Comparison of ENCODE assay signal across 8 cellular contexts in the genomic region with DNA sequence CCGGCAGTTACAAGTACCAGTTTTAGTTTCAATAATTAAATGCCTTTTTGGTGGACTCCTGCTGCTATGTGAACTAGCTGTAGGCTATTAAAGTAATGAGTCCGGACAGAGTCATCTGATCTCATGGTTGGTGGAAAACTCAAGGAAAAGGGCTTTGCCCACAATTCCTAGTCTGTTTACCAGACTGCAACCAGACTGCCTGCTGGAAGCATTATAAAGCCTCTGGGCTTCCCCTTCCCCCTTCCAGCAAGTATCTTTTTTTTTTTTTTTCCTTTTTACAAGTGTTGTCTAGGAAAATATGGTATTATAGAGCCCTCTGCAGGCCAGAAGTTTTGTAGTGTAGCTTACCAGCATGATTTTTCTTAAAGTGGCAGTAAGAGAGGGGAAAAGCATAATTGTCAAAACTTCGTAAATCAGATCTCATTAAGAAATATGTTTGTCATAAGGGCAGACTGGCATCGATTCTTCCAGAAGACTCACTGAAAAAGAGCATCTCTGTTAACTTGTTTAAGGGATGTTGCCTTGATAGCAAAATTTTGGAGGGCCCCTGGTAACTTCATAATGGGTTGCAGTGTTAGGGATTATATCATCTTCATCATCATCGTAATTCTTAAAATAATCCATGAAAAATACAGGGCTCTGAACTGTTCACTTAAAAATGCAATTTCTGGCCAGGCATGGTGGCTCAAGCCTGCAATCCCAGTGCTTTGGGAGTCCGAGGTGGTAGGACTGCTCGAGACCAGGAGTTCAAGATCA.
A peak's percentile ranks its signal among the peaks of the same experiment; 100 is the strongest.
DNase-seq lines count a peak whose midpoint lies in the region; ATAC-seq and TF ChIP-seq lines count a peak whose summit lies in the region.

No MANE protein-coding gene starts in this region.

- peaks cover 11% of the 10 kb centered on the region for H3K4me1 ChIP-seq in KMS-11 (ENCODE audit: low read depth, poor library complexity, severe bottlenecking)
- peaks cover 23% of the 10 kb centered on the region for H3K4me1 ChIP-seq in mammary epithelial cell (ENCODE audit: insufficient read depth, low read length)
- no peaks in the 10 kb centered on the region for H3K4me1 ChIP-seq in upper lobe of right lung

- dilution Hi-C loops in mammary epithelial cell (cut with HindIII; ENCODE audit: low sequenced_read_pairs): no loop called here

- no peaks in the 10 kb centered on the region for H3K79me2 ChIP-seq in KMS-11 (ENCODE audit: insufficient read depth, low read depth)
- no peaks in the 10 kb centered on the region for H3K79me2 ChIP-seq in mammary epithelial cell (ENCODE audit: insufficient read depth, low read length)

- no peaks in the 10 kb centered on the region for H3K9me3 ChIP-seq in AG04450 (ENCODE audit: control insufficient read depth, insufficient read depth, low read length)
- no peaks in the 10 kb centered on the region for H3K9me3 ChIP-seq in mammary epithelial cell (replicated peaks; ENCODE audit: insufficient read depth, low read length)
- no peaks in the 10 kb centered on the region for H3K9me3 ChIP-seq in upper lobe of right lung

- in situ Hi-C loops in mammary epithelial cell (cut with MboI; ENCODE audit: low sequenced_read_pairs in 2 of 2): no loop called here

- H4K20me1 ChIP-seq in KMS-11 (ENCODE audit: insufficient read depth): no peaks in the 10 kb centered on the region
- H4K20me1 ChIP-seq in mammary epithelial cell (ENCODE audit: insufficient read depth, low read length): no peaks in the 10 kb centered on the region

- H2AFZ ChIP-seq in KMS-11 (ENCODE audit: low read depth): 0 out of 2 replicates have a peak overlapping the region, but pooled peaks have one; percentile 5
- H2AFZ ChIP-seq in mammary epithelial cell (ENCODE audit: low read depth, low read length): no peak overlapping the region

- BruUV-seq in mammary epithelial cell (replicated peaks; lab: Mats Ljungman, UMichigan): no TSS peak

- intact Hi-C loops in mammary epithelial cell (cut with micrococcal nuclease) (loop anchor here (1.0 to 10.0 kb wide), 6 partner anchors 100 to 725 kb away; no protein-coding TSS in a partner anchor), upper lobe of right lung (cut with DNase I) (no loop called here)

- WGBS in mammary epithelial cell (ENCODE audit: low coverage, missing lambda C conversion rate): 68% methylated on average over 7 of the region's 7 CpGs

- H3K9ac ChIP-seq in KMS-11 (no peak overlapping the region), mammary epithelial cell (ENCODE audit: insufficient read depth, low read length) (no peak overlapping the region)

- DNase-seq in AG04450 (ENCODE audit: low read depth, low spot score) (peak; percentile 76), NOMO-1 treated with dmso at 0.1 percent for 144 hours (lab: John Stamatoyannopoulos, UW; ENCODE audit: unreplicated experiment) (peak; percentile 38), mammary epithelial cell (peak; percentile 56), left lobe of liver (ENCODE audit: low spot score) (no peak), upper lobe of right lung (no peak), occipital lobe (lab: John Stamatoyannopoulos, UW) (no peak)

- no peaks in the 10 kb centered on the region for H3K27me3 ChIP-seq in AG04450 (ENCODE audit: control insufficient read depth, insufficient read depth, low read length)
- no peaks in the 10 kb centered on the region for H3K27me3 ChIP-seq in KMS-11 (ENCODE audit: insufficient read depth, low read depth)
- H3K27me3 ChIP-seq in mammary epithelial cell (ENCODE audit: insufficient read depth, low read length): no peaks in the 10 kb centered on the region
- no peaks in the 10 kb centered on the region for H3K27me3 ChIP-seq in upper lobe of right lung

- H3K4me2 ChIP-seq in KMS-11 (peak overlapping the region; percentile 41), mammary epithelial cell (ENCODE audit: insufficient read depth, low read depth, low read length) (no peak overlapping the region)

- H3K4me3 ChIP-seq in AG04450 (ENCODE audit: low read depth, low read length): no peak overlapping the region
- H3K4me3 ChIP-seq in KMS-11 (IDR thresholded peaks at IDR 0.05; ENCODE audit: insufficient read depth, low read depth, low read length): no peak overlapping the region
- H3K4me3 ChIP-seq in mammary epithelial cell (replicated peaks in 1 of 3; ENCODE audit: insufficient read depth in 1 of 3, low read depth in 2 of 3, low read length in 3 of 3): no peak overlapping the region
- no peak overlapping the region for H3K4me3 ChIP-seq in upper lobe of right lung

- POLR2A ChIA-PET in AG04450 (lab: Yijun Ruan, JAX): no interaction called here

- H3K27ac ChIP-seq in AG04450 (ENCODE audit: low read depth, low read length): no peak overlapping the region
- H3K27ac ChIP-seq in KMS-11: no peak overlapping the region
- no peak overlapping the region for H3K27ac ChIP-seq in mammary epithelial cell (ENCODE audit: insufficient read depth, low read depth, low read length)
- no peak overlapping the region for H3K27ac ChIP-seq in upper lobe of right lung

- TF ChIP-seq CTCF in AG04450 (IDR thresholded peaks at IDR 0.05; ENCODE audit: low read depth, low read length) (peak; percentile 60), GM12872 (IDR thresholded peaks at IDR 0.05; ENCODE audit: insufficient read depth, low read depth, low read length) (peak; percentile 45; the same call in 2 of the 3 replicates), KMS-11 (conservative IDR thresholded peaks at IDR 0.05; ENCODE audit: low read depth, low read length) (peak; percentile 88), mammary epithelial cell (conservative IDR thresholded peaks at IDR 0.05 in 1 of 2, IDR thresholded peaks at IDR 0.05 in 1 of 2; ENCODE audit: extremely low read depth in 1 of 2, insufficient read depth in 1 of 2, low read depth in 1 of 2, low read length in 2 of 2) (peak; percentile 32 to 55), upper lobe of right lung (IDR thresholded peaks at IDR 0.05) (peak; percentile 61)

- H3K36me3 ChIP-seq in KMS-11 (ENCODE audit: insufficient read depth) (no peaks in the 10 kb centered on the region), mammary epithelial cell (ENCODE audit: insufficient read depth, low read length) (no peaks in the 10 kb centered on the region), upper lobe of right lung (no peaks in the 10 kb centered on the region)

- CTCF ChIA-PET in AG04450 (lab: Charles Lee) (interaction anchor here (0.6 to 6.3 kb wide), 18 partner anchors 9 to 741 kb away, joined by 3 to 68 read pairs (median 5); partner anchors contain the start of gene HOXA13), mammary epithelial cell (lab: Charles Lee; ENCODE audit: low non-redundant PET) (interaction anchor here (0.5 to 0.6 kb wide), 3 partner anchors 172 to 890 kb away, joined by 3 read pairs; no protein-coding TSS in a partner anchor)

- ATAC-seq in left lobe of liver (peak; percentile 97), upper lobe of right lung (peak; percentile 75)

Comparison
In these comparisons a context has a peak if more than half of its experiments do, and no peak if none do; other contexts are left out.
1. DNase-seq: peak in AG04450 (single experiment), NOMO-1 treated with dmso at 0.1 percent for 144 hours (single experiment) and mammary epithelial cell (single experiment); none in left lobe of liver (single experiment), upper lobe of right lung (single experiment) and occipital lobe (single experiment).
2. Peak in every context shown above with its lines, with median percentiles within 50 percentile points of each other: CTCF ChIP-seq.